1 cellular context compared by ENCODE assay signal in the genomic region with DNA sequence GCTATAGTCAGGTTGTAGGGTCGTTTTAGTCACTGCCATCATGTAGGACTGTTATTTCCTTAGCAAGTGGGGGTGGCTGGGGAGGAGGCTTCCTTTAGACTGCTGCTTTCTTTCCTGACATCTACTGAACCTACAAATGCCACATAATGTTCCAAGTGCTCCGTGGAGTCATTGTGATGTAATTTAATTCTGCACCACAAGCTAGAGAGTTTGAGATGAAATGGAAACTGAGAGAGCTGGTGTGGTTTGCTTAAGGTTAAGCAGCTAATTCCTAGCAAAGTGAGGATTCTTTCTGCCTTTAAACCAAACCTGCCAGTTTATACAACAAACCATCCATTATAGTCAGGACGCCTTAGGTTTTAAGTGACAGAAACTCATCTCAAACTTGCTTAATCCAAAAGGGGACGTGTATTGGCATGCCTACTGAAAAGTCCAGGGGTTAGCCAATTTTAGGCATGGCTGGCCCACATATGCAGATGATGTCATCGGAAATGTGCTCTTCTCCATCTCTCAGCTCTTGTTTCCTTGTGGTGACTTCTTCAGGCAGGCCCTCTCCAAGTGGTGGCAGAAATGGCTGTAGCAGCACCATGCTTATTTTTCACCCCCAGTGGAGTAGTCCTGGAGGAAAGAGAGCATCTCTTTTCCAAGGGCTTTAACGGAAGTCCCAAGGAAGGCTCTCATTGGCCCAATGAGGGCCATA.
TF ChIP-seq lines count a peak whose summit lies in the region.

No MANE protein-coding gene starts in this region.

TF ChIP-seq in GM23338, 12 proteins besides CTCF, POLR2A, EP300 and RAD21 (continued from another document):
- TF ChIP-seq ZNF462 (CRISPR knock-in tag; IDR thresholded peaks at IDR 0.05), result no peak
- no peak for TF ChIP-seq STAT1 (IDR thresholded peaks at IDR 0.05; ENCODE audit: unreplicated experiment)
